ENCODE assay signal across 8 cellular contexts in the genomic region with DNA sequence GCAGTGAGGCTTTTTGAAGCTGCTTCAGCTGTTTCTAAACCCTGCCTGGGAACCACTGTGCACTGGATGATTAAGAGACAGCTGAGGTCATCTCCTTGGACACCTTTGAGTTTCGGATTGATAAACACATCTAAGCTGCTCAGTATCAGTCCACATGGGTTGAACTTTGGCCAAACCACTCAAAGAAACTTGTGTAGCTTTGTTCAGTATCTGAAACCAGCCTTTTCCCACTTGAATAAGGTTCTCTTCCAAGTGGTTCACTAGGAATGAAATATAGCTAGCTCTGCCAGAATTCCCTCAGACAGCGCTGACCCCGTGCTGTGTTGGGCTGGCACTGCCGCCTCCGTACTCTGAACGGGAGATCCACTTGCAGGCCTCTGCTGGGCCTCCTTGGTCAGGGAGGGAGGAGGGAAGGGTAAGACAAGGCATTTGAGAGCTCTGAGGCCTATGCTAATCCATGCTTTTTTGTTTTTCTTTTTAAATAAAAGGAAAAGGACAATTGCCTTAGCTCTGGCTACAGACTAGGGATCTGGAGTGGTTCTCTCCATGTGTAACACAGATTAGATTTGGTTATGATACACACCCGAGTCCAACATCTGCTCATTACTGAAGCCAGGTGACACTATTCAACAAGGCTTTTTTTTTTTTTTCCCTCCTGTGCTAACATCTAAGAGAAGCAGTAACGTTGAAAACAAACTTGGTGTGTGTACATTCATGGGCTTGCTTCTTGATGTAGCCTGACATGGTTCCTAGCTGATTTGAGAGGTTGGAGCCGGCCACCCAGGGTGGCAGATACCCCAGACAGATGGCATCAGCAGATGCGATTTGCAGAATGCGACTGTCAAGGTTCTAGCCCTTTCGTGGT.
DNase-seq lines count a peak whose midpoint lies in the region; ATAC-seq and TF ChIP-seq lines count a peak whose summit lies in the region.

No MANE protein-coding gene starts in this region.

- H3K4me3 ChIP-seq in kidney epithelial cell (ENCODE audit: low read depth, low read length): no peak overlapping the region

- TF ChIP-seq CTCF in kidney epithelial cell (IDR thresholded peaks at IDR 0.05; ENCODE audit: insufficient read depth, low read length, poor library complexity, severe bottlenecking) (no peak), type B pancreatic cell (conservative IDR thresholded peaks at IDR 0.05) (no peak)

- peaks cover 6% of the 10 kb centered on the region for H3K9me3 Mint-ChIP-seq in activated naive CD8-positive, alpha-beta T cell treated with anti-CD3 and anti-CD28 coated beads, Interleukin-2, amount 50 U/mL, for 24 hours
- no peaks in the 10 kb centered on the region for H3K9me3 Mint-ChIP-seq in type B pancreatic cell

- H3K4me1 Mint-ChIP-seq in activated naive CD8-positive, alpha-beta T cell treated with anti-CD3 and anti-CD28 coated beads, Interleukin-2, amount 50 U/mL, for 24 hours: peaks cover 92% of the 10 kb centered on the region
- H3K4me1 Mint-ChIP-seq in type B pancreatic cell (ENCODE audit: unreplicated experiment): peaks cover 40% of the 10 kb centered on the region

- DNase-seq in COLO668 (lab: John Stamatoyannopoulos, UW; ENCODE audit: unreplicated experiment) (peak; percentile 51), kidney epithelial cell (ENCODE audit: low read depth) (peak; percentile 39), type B pancreatic cell (ENCODE audit: extremely low spot score, unreplicated experiment) (no peak), dedifferentiated amniotic fluid mesenchymal stem cell (ENCODE audit: extremely low spot score) (no peak)
- no peak for DNase-seq in activated naive CD8-positive, alpha-beta T cell treated with anti-CD3 and anti-CD28 coated beads, Interleukin-2, amount 50 U/mL, for 24 hours
- DNase-seq in stimulated activated naive CD4-positive, alpha-beta T cell treated with Interleukin-2 at 50 U/mL for 16 hours (lab: John Stamatoyannopoulos, UW): no peak

- peak overlapping the region; percentile 94 for H3K27ac Mint-ChIP-seq in activated naive CD8-positive, alpha-beta T cell treated with anti-CD3 and anti-CD28 coated beads, Interleukin-2, amount 50 U/mL, for 24 hours
- peak overlapping the region; percentile 82 for H3K27ac Mint-ChIP-seq in type B pancreatic cell

- H3K27me3 ChIP-seq in kidney epithelial cell (ENCODE audit: control insufficient read depth, insufficient read depth, low read length): no peaks in the 10 kb centered on the region

- no peaks in the 10 kb centered on the region for H3K27me3 Mint-ChIP-seq in activated naive CD8-positive, alpha-beta T cell treated with anti-CD3 and anti-CD28 coated beads, Interleukin-2, amount 50 U/mL, for 24 hours
- H3K27me3 Mint-ChIP-seq in type B pancreatic cell: no peaks in the 10 kb centered on the region

- no peak overlapping the region for H3K4me3 Mint-ChIP-seq in activated naive CD8-positive, alpha-beta T cell treated with anti-CD3 and anti-CD28 coated beads, Interleukin-2, amount 50 U/mL, for 24 hours
- peak overlapping the region; percentile 47 for H3K4me3 Mint-ChIP-seq in type B pancreatic cell

- peaks cover 43% of the 10 kb centered on the region for H3K36me3 Mint-ChIP-seq in activated naive CD8-positive, alpha-beta T cell treated with anti-CD3 and anti-CD28 coated beads, Interleukin-2, amount 50 U/mL, for 24 hours (ENCODE audit: low read depth)
- peaks cover 12% of the 10 kb centered on the region for H3K36me3 Mint-ChIP-seq in type B pancreatic cell

- H3K36me3 ChIP-seq in kidney epithelial cell (ENCODE audit: control insufficient read depth, insufficient read depth, low read length): no peaks in the 10 kb centered on the region

- peak; percentile 96 for ATAC-seq in GM18909 (IDR thresholded peaks at IDR 0.05; ENCODE audit: poor library complexity, unreplicated experiment)
- peak; percentile 97 for ATAC-seq in HG03135 (IDR thresholded peaks at IDR 0.05; ENCODE audit: unreplicated experiment)
- ATAC-seq in activated naive CD8-positive, alpha-beta T cell treated with anti-CD3 and anti-CD28 coated beads, Interleukin-2, amount 50 U/mL, for 24 hours: peak; percentile 30

Comparison
In these comparisons a context has a peak if more than half of its experiments do, and no peak if none do; other contexts are left out.
1. DNase-seq: peak in COLO668 (single experiment) and kidney epithelial cell (single experiment); none in activated naive CD8-positive, alpha-beta T cell treated with anti-CD3 and anti-CD28 coated beads, Interleukin-2, amount 50 U/mL, for 24 hours (single experiment), type B pancreatic cell (single experiment), dedifferentiated amniotic fluid mesenchymal stem cell (single experiment) and stimulated activated naive CD4-positive, alpha-beta T cell treated with Interleukin-2 at 50 U/mL for 16 hours (single experiment).
2. ATAC-seq: peak in every context shown above with its lines; median percentile 97 in HG03135; 96 in GM18909; 30 in activated naive CD8-positive, alpha-beta T cell treated with anti-CD3 and anti-CD28 coated beads, Interleukin-2, amount 50 U/mL, for 24 hours.